In the genomic region with DNA sequence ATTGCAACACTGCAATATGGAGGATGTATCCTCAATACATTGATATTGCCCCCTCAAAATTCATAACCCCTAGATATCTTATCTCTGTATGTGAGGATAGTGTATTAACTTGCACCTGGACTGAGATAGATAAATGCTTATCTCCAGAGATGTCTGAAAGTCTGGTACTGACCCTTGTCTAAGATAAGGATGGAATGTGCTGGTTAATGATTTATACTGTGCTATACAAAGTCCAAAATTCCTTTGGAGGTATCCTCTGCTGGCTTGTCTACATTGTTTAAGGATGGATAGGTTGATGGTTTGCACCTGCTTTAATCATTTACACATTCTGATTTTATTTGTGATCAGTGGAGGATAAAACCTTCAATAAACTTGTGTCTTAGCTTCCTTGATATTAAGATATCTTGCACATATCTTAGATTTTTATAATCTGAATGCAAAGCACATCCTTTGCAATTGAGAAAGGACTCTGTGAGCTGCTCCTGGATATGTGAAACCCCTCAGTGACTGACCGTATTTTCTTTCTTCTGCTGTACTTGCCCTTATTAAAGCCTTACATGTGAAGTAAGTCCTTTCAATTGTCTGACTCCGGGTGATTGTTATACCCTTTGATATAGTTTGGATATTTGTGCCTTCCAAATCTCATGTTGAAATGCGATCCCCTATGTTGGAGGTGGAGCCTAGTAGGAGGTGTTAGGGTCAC, we compare ENCODE assay signal across 23 cellular contexts.
A peak's percentile ranks its signal among the peaks of the same experiment; 100 is the strongest.
DNase-seq lines count a peak whose midpoint lies in the region; ATAC-seq, FAIRE-seq and TF ChIP-seq lines count a peak whose summit lies in the region.
"Had no signal": no experiment of that assay in that cellular context is flagged by ENCODE, and none has a peak within 500 bp of the region (broad histone marks: within the 10 kb centered on the region; RNA-seq: fewer than 3 reads in every experiment).

No MANE protein-coding gene starts in this region.

- no peak overlapping the region for H3K4me3 Mint-ChIP-seq in nephron
- H3K4me3 Mint-ChIP-seq: CD4-positive, alpha-beta T cell had no signal

- H3K27me3 ChIP-seq in tibial nerve (no peaks in the 10 kb centered on the region), esophagus muscularis mucosa (no peaks in the 10 kb centered on the region)

- no peaks in the 10 kb centered on the region for H3K36me3 ChIP-seq in tibial nerve
- H3K36me3 ChIP-seq in esophagus muscularis mucosa = no peaks in the 10 kb centered on the region

- no peaks in the 10 kb centered on the region for H3K4me1 ChIP-seq in A549
- no peaks in the 10 kb centered on the region for H3K4me1 ChIP-seq in tibial nerve
- no peaks in the 10 kb centered on the region for H3K4me1 ChIP-seq in esophagus muscularis mucosa

- TF ChIP-seq CTCF in A549 (IDR thresholded peaks at IDR 0.05) = no peak
- no peak for TF ChIP-seq CTCF in nephron (IDR thresholded peaks at IDR 0.05; ENCODE audit: unreplicated experiment in 3 of 3)
- no peak for TF ChIP-seq CTCF in tibial nerve (IDR thresholded peaks at IDR 0.05)
- TF ChIP-seq CTCF in esophagus muscularis mucosa (IDR thresholded peaks at IDR 0.05) = no peak

- H3K4me2 ChIP-seq in A549 = no peak overlapping the region
- H3K4me2 ChIP-seq: SK-N-SH had no signal

- intact Hi-C loops in esophagus muscularis mucosa (cut with DNase I) = no loop called here

- no peak for TF ChIP-seq EP300 in A549 (IDR thresholded peaks at IDR 0.05)
- TF ChIP-seq EP300 in tibial nerve (IDR thresholded peaks at IDR 0.05) = no peak
- TF ChIP-seq EP300 in esophagus muscularis mucosa (IDR thresholded peaks at IDR 0.05) = no peak

- H3K4me1 Mint-ChIP-seq in nephron = no peaks in the 10 kb centered on the region

- ATAC-seq in A549 (peak in 1 of 2 experiments; percentile 66; a peak in 3 of 6 replicates), GM21619 (IDR thresholded peaks at IDR 0.05; ENCODE audit: unreplicated experiment) (no peak), HG02588 (IDR thresholded peaks at IDR 0.05; ENCODE audit: unreplicated experiment) (no peak)

- no peaks in the 10 kb centered on the region for H3K36me3 Mint-ChIP-seq in nephron (ENCODE audit: low read depth)

- WGBS in A549 (ENCODE audit: missing lambda C conversion rate) = 5% methylated on average over 3 of the region's 3 CpGs
- WGBS in tibial nerve, 2 donors = 86 to 100% methylated on average over 3 of the region's 3 CpGs
- 79% methylated on average over 3 of the region's 3 CpGs for WGBS in esophagus muscularis mucosa

- H3K27me3 Mint-ChIP-seq in nephron (ENCODE audit: low read depth) = no peaks in the 10 kb centered on the region
- H3K27me3 Mint-ChIP-seq: CD4-positive, alpha-beta T cell had no signal

- DNase-seq in A549 (ENCODE audit: low read depth in 1 of 2, low spot score in 1 of 2) (peak in 1 of 2 experiments; percentile 4), LoVo (ENCODE audit: low spot score) (peak; percentile 30), kidney tubule cell (ENCODE audit: low spot score) (peak; percentile 32), tibial nerve (ENCODE audit: low spot score in 2 of 2) (no peak), esophagus muscularis mucosa (ENCODE audit: extremely low spot score) (no peak)
- DNase-seq: CD4-positive, alpha-beta T cell; KBM-7; NCI-H1105 treated with DMSO at 0.1 percent for 48 hours; NCI-H1694 treated with DMSO at 0.1 percent for 48 hours; NCI-H2227 treated with DMSO at 0.1 percent for 48 hours; NCI-H524; NCI-H82; OCI-M1; RPMI8226; SHP77 treated with DMSO at 0.1 percent for 48 hours; SK-N-SH had no signal

- H3K9me3 ChIP-seq in A549 (no peaks in the 10 kb centered on the region), tibial nerve (no peaks in the 10 kb centered on the region), esophagus muscularis mucosa (no peaks in the 10 kb centered on the region)
- H3K9me3 ChIP-seq: SK-N-SH had no signal

- H3K4me3 ChIP-seq in A549 = no peak overlapping the region
- H3K4me3 ChIP-seq in tibial nerve = no peak overlapping the region
- no peak overlapping the region for H3K4me3 ChIP-seq in esophagus muscularis mucosa

- H3K27ac ChIP-seq in A549 (no peak overlapping the region; a peak in 1 of 6 replicates), tibial nerve (no peak overlapping the region), esophagus muscularis mucosa (replicated peaks in 1 of 4) (no peak overlapping the region)

- peak overlapping the region; percentile 56 to 89 (median 58) for H3K27ac Mint-ChIP-seq in nephron
- H3K27ac Mint-ChIP-seq: CD4-positive, alpha-beta T cell had no signal

- TF ChIP-seq RAD21 in A549 (conservative IDR thresholded peaks at IDR 0.05 in 1 of 2, IDR thresholded peaks at IDR 0.05 in 1 of 2) = no peak

- no peaks in the 10 kb centered on the region for H3K9me3 Mint-ChIP-seq in nephron
- H3K9me3 Mint-ChIP-seq: CD4-positive, alpha-beta T cell had no signal

- no peak for TF ChIP-seq POLR2A in A549 (IDR thresholded peaks at IDR 0.05; ENCODE audit: low read length)
- TF ChIP-seq POLR2A in tibial nerve (IDR thresholded peaks at IDR 0.05) = no peak
- no peak for TF ChIP-seq POLR2A in esophagus muscularis mucosa (IDR thresholded peaks at IDR 0.05; ENCODE audit: low read depth)

- CTCF ChIA-PET in A549 (lab: Yijun Ruan, JAX) = no interaction called here

- peak; percentile 84 for FAIRE-seq in A549 (lab: Jason Lieb, UNC)
- FAIRE-seq: A204.1, GM12892, GM18507, H54 had no signal

- POLR2A ChIA-PET in A549 (lab: Yijun Ruan, JAX) = no interaction called here

TF ChIP-seq in A549, 52 proteins besides CTCF, POLR2A, EP300 and RAD21:
- TF ChIP-seq MAZ (IDR thresholded peaks at IDR 0.05; ENCODE audit: borderline replicate concordance, low read depth, low read length) (no peak), JUN (IDR thresholded peaks at IDR 0.05) (no peak), MAFK (IDR thresholded peaks at IDR 0.05; ENCODE audit: partially characterized antibody) (no peak)
- TF ChIP-seq, protein P1, sequence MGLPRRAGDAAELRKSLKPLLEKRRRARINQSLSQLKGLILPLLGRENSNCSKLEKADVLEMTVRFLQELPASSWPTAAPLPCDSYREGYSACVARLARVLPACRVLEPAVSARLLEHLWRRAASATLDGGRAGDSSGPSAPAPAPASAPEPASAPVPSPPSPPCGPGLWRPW (IDR thresholded peaks at IDR 0.05) = no peak

Comparison
In these comparisons a context has a peak if more than half of its experiments do, and no peak if none do; other contexts are left out.
1. DNase-seq: peak in LoVo (single experiment) and kidney tubule cell (single experiment); none in tibial nerve (0 of 2) and esophagus muscularis mucosa (single experiment).